23 cellular contexts compared by ENCODE assay signal in genomic region chr2:231721641-231722310, GRCh38. TPM values are rescaled to one million over a fixed set of nuclear protein-coding genes. Genes with fewer than 3 reads are reported as not detected.
A peak's percentile ranks its signal among the peaks of the same experiment; 100 is the strongest.
DNase-seq lines count a peak whose midpoint lies in the region; ATAC-seq and TF ChIP-seq lines count a peak whose summit lies in the region.
"Had no signal": no experiment of that assay in that cellular context is flagged by ENCODE, and none has a peak within 500 bp of the region (broad histone marks: within the 10 kb centered on the region; RNA-seq: fewer than 3 reads in every experiment).

No MANE protein-coding gene starts in this region.

- 77 to 83% (median 79%) methylated on average over 6 of the region's 6 CpGs for WGBS in ovary, 3 donors

- intact Hi-C loops in sciatic nerve (cut with DNase I) = no loop called here
- intact Hi-C loops in ovary (cut with DNase I) = no loop called here

- DNase-seq in SJCRH30 (peak; percentile 24 to 37), foreskin keratinocyte (no peak), sciatic nerve (ENCODE audit: low spot score) (peak; percentile 30), NCI-H2081 treated with DMSO at 0.1 percent for 48 hours (lab: John Stamatoyannopoulos, UW) (no peak), AG08396 (ENCODE audit: low spot score) (no peak), ovary (no peak)
- DNase-seq in activated naive CD4-positive, alpha-beta T cell treated with anti-CD3 and anti-CD28 coated beads, Interleukin-2, amount 10 ng/mL, durations not matched to agents 7 days and 5 days = no peak
- DNase-seq: Caco-2; CD4-positive, alpha-beta T cell; DMS53; EL; H7; MM.1S; NCI-H1092 treated with DMSO at 0.1 percent for 48 hours; NCI-H2081; NCI-H774; T-helper 17 cell had no signal

- TF ChIP-seq POLR2A in ovary (IDR thresholded peaks at IDR 0.05) = no peak

- no peak overlapping the region for H3K27ac ChIP-seq in HEK293 (ENCODE audit: extremely low read depth, low read depth, low read length)
- H3K27ac ChIP-seq in SJCRH30 = no peak overlapping the region
- H3K27ac ChIP-seq in foreskin keratinocyte = no peak overlapping the region
- H3K27ac ChIP-seq in ovary = no peak overlapping the region
- H3K27ac ChIP-seq: HL-60, SJSA1 had no signal

- ATAC-seq in foreskin keratinocyte (peak; percentile 12), sciatic nerve (no peak)
- ATAC-seq: Panc1 had no signal

- H3K9me3 ChIP-seq in HEK293 (ENCODE audit: control insufficient read depth, insufficient read depth, low read depth, low read length) (no peaks in the 10 kb centered on the region), SJCRH30 (replicated peaks) (no peaks in the 10 kb centered on the region), ovary (no peaks in the 10 kb centered on the region)
- H3K9me3 ChIP-seq: Caco-2, SJSA1 had no signal

- no peak overlapping the region for H3K4me3 Mint-ChIP-seq in activated naive CD4-positive, alpha-beta T cell treated with anti-CD3 and anti-CD28 coated beads, Interleukin-2, amount 10 ng/mL, durations not matched to agents 7 days and 5 days
- H3K4me3 Mint-ChIP-seq: CD4-positive, alpha-beta T cell; T-helper 17 cell had no signal

- H3K36me3 Mint-ChIP-seq in activated naive CD4-positive, alpha-beta T cell treated with anti-CD3 and anti-CD28 coated beads, Interleukin-2, amount 10 ng/mL, durations not matched to agents 7 days and 5 days = no peaks in the 10 kb centered on the region

- no peak overlapping the region for H3K27ac Mint-ChIP-seq in activated naive CD4-positive, alpha-beta T cell treated with anti-CD3 and anti-CD28 coated beads, Interleukin-2, amount 10 ng/mL, durations not matched to agents 7 days and 5 days
- H3K27ac Mint-ChIP-seq: B cell; CD4-positive, alpha-beta T cell; T-helper 17 cell had no signal

- POLR2A ChIA-PET in HEK293 (lab: Yijun Ruan, JAX) = no interaction called here

- H3K4me3 ChIP-seq in HEK293 (ENCODE audit: low read depth, low read length) (no peak overlapping the region), SJCRH30 (no peak overlapping the region), ovary (no peak overlapping the region)
- H3K4me3 ChIP-seq: SJSA1 had no signal

- peaks cover 10% of the 10 kb centered on the region for H3K27me3 Mint-ChIP-seq in activated naive CD4-positive, alpha-beta T cell treated with anti-CD3 and anti-CD28 coated beads, Interleukin-2, amount 10 ng/mL, durations not matched to agents 7 days and 5 days
- H3K27me3 Mint-ChIP-seq: B cell; CD4-positive, alpha-beta T cell; IgD-negative memory B cell; T-helper 17 cell had no signal

- no peak for TF ChIP-seq CTCF in HEK293 (tag by site-specific recombination; IDR thresholded peaks at IDR 0.05)
- no peak for TF ChIP-seq CTCF in foreskin keratinocyte (conservative IDR thresholded peaks at IDR 0.05)
- TF ChIP-seq CTCF in ovary (IDR thresholded peaks at IDR 0.05) = no peak

- H3K4me1 Mint-ChIP-seq in activated naive CD4-positive, alpha-beta T cell treated with anti-CD3 and anti-CD28 coated beads, Interleukin-2, amount 10 ng/mL, durations not matched to agents 7 days and 5 days = peaks cover 2% of the 10 kb centered on the region
- H3K4me1 Mint-ChIP-seq: T-helper 17 cell had no signal

- CTCF ChIA-PET in HEK293 (lab: Yijun Ruan, JAX) = interaction anchor here (0.5 to 1.4 kb wide), 4 partner anchors 8 to 702 kb away, joined by 3 to 6 read pairs (median 5); no protein-coding TSS in a partner anchor
- CTCF ChIA-PET in activated naive CD4-positive, alpha-beta T cell treated with anti-CD3 and anti-CD28 coated beads, Interleukin-2, amount 10 ng/mL, durations not matched to agents 7 days and 5 days (lab: Charles Lee) = interaction anchor here (0.5 to 1.5 kb wide), 4 partner anchors 15 to 376 kb away, joined by 3 to 6 read pairs (median 4); no protein-coding TSS in a partner anchor

- TF ChIP-seq EP300 in ovary (IDR thresholded peaks at IDR 0.05) = no peak

- H3K36me3 ChIP-seq in HEK293 (ENCODE audit: control insufficient read depth in 2 of 2, insufficient read depth in 1 of 2, low read length in 2 of 2) = no peaks in the 10 kb centered on the region
- H3K36me3 ChIP-seq in SJCRH30 = no peaks in the 10 kb centered on the region
- no peaks in the 10 kb centered on the region for H3K36me3 ChIP-seq in ovary
- H3K36me3 ChIP-seq: SJSA1 had no signal

- H3K4me1 ChIP-seq in HEK293 (ENCODE audit: control insufficient read depth, insufficient read depth, low read length) = peaks cover 7% of the 10 kb centered on the region; the same call in 1 of the 2 replicates
- peaks cover 8% of the 10 kb centered on the region for H3K4me1 ChIP-seq in SJCRH30
- no peaks in the 10 kb centered on the region for H3K4me1 ChIP-seq in foreskin keratinocyte
- no peaks in the 10 kb centered on the region for H3K4me1 ChIP-seq in ovary (ENCODE audit: insufficient read depth)
- H3K4me1 ChIP-seq: Caco-2 had no signal

- peaks cover 1% of the 10 kb centered on the region for H3K9me3 Mint-ChIP-seq in activated naive CD4-positive, alpha-beta T cell treated with anti-CD3 and anti-CD28 coated beads, Interleukin-2, amount 10 ng/mL, durations not matched to agents 7 days and 5 days
- H3K9me3 Mint-ChIP-seq: CD4-positive, alpha-beta T cell had no signal

- H3K27me3 ChIP-seq in SJCRH30 (0 out of 2 replicates have a peak, but pooled peaks cover 3% of the 10 kb centered on the region), foreskin keratinocyte (no peaks in the 10 kb centered on the region), ovary (no peaks in the 10 kb centered on the region)

TF ChIP-seq in HEK293, 187 proteins besides CTCF, POLR2A, EP300 and RAD21:
- TF ChIP-seq AEBP2 (tag by site-specific recombination; IDR thresholded peaks at IDR 0.05; ENCODE audit: borderline replicate concordance) (no peak), ZNF239 (tag by site-specific recombination; IDR thresholded peaks at IDR 0.05) (no peak), ZNF600 (tag by site-specific recombination; IDR thresholded peaks at IDR 0.05) (0 out of 2 replicates have a peak, but pooled peaks have one; percentile 40), ZNF19 (tag by site-specific recombination; IDR thresholded peaks at IDR 0.05; ENCODE audit: low read depth) (no peak), HOXC10 (CRISPR knock-in tag; IDR thresholded peaks at IDR 0.05) (no peak), ZNF175 (tag by site-specific recombination; IDR thresholded peaks at IDR 0.05) (no peak), MEIS1 (CRISPR knock-in tag; IDR thresholded peaks at IDR 0.05; ENCODE audit: borderline replicate concordance) (no peak), ZNF24 (tag by site-specific recombination; IDR thresholded peaks at IDR 0.05) (no peak), SCRT2 (tag by site-specific recombination; IDR thresholded peaks at IDR 0.05) (no peak), MYNN (tag by site-specific recombination; IDR thresholded peaks at IDR 0.05; ENCODE audit: borderline replicate concordance) (no peak)
- TF ChIP-seq, protein P1, sequence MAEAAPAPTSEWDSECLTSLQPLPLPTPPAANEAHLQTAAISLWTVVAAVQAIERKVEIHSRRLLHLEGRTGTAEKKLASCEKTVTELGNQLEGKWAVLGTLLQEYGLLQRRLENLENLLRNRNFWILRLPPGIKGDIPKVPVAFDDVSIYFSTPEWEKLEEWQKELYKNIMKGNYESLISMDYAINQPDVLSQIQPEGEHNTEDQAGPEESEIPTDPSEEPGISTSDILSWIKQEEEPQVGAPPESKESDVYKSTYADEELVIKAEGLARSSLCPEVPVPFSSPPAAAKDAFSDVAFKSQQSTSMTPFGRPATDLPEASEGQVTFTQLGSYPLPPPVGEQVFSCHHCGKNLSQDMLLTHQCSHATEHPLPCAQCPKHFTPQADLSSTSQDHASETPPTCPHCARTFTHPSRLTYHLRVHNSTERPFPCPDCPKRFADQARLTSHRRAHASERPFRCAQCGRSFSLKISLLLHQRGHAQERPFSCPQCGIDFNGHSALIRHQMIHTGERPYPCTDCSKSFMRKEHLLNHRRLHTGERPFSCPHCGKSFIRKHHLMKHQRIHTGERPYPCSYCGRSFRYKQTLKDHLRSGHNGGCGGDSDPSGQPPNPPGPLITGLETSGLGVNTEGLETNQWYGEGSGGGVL (tag by site-specific recombination; IDR thresholded peaks at IDR 0.05) = peak; percentile 47; the same call in 1 of the 2 replicates

RNA-seq across cellular contexts. Expression of gene PTMA, which starts 13.5 kb away (rescaled TPM):
- total RNA-seq in SJCRH30 (2014; rRNA removed; shearing (Covaris generic)) = 1,694 and 1,855 TPM in 2 replicates
- total RNA-seq in foreskin keratinocyte (1,605 and 1,879 TPM in 2 replicates), sciatic nerve (779 TPM), ovary (1,000 to 10,000 TPM in 2 of 7 donors, 100 to 1,000 TPM in 5; 755 to 1,301 (median 902) TPM)
- polyA plus RNA-seq in foreskin keratinocyte (1,580 and 1,921 TPM in 2 replicates), ovary (1,000 to 10,000 TPM; 1,827 to 1,991 TPM)

RNA-seq across cellular contexts. Expression of gene PDE6D, which starts 59.3 kb away (rescaled TPM):
- 18.3 and 20.0 TPM in 2 replicates for total RNA-seq in SJCRH30 (2014; rRNA removed; shearing (Covaris generic))
- total RNA-seq in foreskin keratinocyte = 25.7 and 26.1 TPM in 2 replicates
- polyA plus RNA-seq in foreskin keratinocyte = 28.4 and 32.1 TPM in 2 replicates
- total RNA-seq in sciatic nerve = 20.9 TPM
- 10 to 100 TPM; 13.7 to 22.9 (median 16.9) TPM for total RNA-seq in ovary
- polyA plus RNA-seq in ovary = 10 to 100 TPM; 21.6 to 32.9 TPM

Comparison
In these comparisons a context has a peak if more than half of its experiments do, and no peak if none do; other contexts are left out.
1. DNase-seq: peak in SJCRH30 (2 of 2) and sciatic nerve (single experiment); none in foreskin keratinocyte (0 of 2), NCI-H2081 treated with DMSO at 0.1 percent for 48 hours (single experiment), AG08396 (single experiment), activated naive CD4-positive, alpha-beta T cell treated with anti-CD3 and anti-CD28 coated beads, Interleukin-2, amount 10 ng/mL, durations not matched to agents 7 days and 5 days (single experiment) and ovary (0 of 5).